ENCODE assay signal across 26 cellular contexts in genomic region chr2:134009440-134009839, GRCh38.
"Had no signal": no experiment of that assay in that cellular context is flagged by ENCODE, and none has a peak within 500 bp of the region (broad histone marks: within the 10 kb centered on the region; RNA-seq: fewer than 3 reads in every experiment).

No MANE protein-coding gene starts in this region.

- H3K9me3 ChIP-seq: colonic mucosa, heart right ventricle, lower lobe of right lung, right lobe of liver, suprapubic skin, transverse colon, upper lobe of right lung, uterus had no signal

- H3K4me1 ChIP-seq: colonic mucosa, foreskin keratinocyte, heart right ventricle, lower lobe of right lung, parathyroid adenoma, right lobe of liver, suprapubic skin, transverse colon, upper lobe of right lung, uterus had no signal

- H3K27ac ChIP-seq: colonic mucosa, epithelial cell of prostate, foreskin keratinocyte, heart right ventricle, lower lobe of right lung, parathyroid adenoma, right lobe of liver, suprapubic skin, transverse colon, upper lobe of right lung, uterus had no signal

- ATAC-seq: esophagus mucosa; foreskin keratinocyte; heart right ventricle; left ventricle myocardium superior; lower lobe of right lung; natural killer cell; right lobe of liver; stimulated activated naive CD8-positive, alpha-beta T cell treated with anti-CD3 and anti-CD28 coated beads, Interleukin-15, amount 100 ng/mL, for 72 hours; upper lobe of right lung had no signal

- H2AFZ ChIP-seq: parathyroid adenoma had no signal

- DNase-seq: colonic mucosa; effector CD8-positive, alpha-beta T cell; endodermal cell; foreskin keratinocyte; glutamatergic neuron; heart right ventricle; hippocampal formation; left ventricle myocardium superior; lower lobe of right lung; natural killer cell; right lobe of liver; small intestine; stimulated activated CD4-positive, alpha-beta T cell treated with anti-CD3 and anti-CD28 coated beads, Interleukin-12 subunit alpha, Interleukin-12 subunit beta, amount 100 ng/mL, for 4 hours; stimulated activated CD4-positive, alpha-beta T cell treated with anti-CD3 and anti-CD28 coated beads, Interleukin-1b, Interleukin-23, amount 100 ng/mL, for 48 hours; stimulated activated CD4-positive, alpha-beta T cell treated with anti-CD3 and anti-CD28 coated beads, Interleukin-4, amount 100 ng/mL, for 1 hour; stimulated activated CD8-positive, alpha-beta memory T cell treated with anti-CD3 and anti-CD28 coated beads, Interleukin-4, amount 100 ng/mL, for 48 hours; stimulated activated naive CD4-positive, alpha-beta T cell; stimulated activated naive CD8-positive, alpha-beta T cell treated with anti-CD3 and anti-CD28 coated beads, Interleukin-15, amount 100 ng/mL, for 72 hours; transverse colon; upper lobe of right lung; uterus had no signal

- H3K36me3 ChIP-seq: colonic mucosa, heart right ventricle, lower lobe of right lung, right lobe of liver, suprapubic skin, transverse colon, upper lobe of right lung, uterus had no signal

- H3K4me3 ChIP-seq: colonic mucosa, heart right ventricle, lower lobe of right lung, right lobe of liver, suprapubic skin, transverse colon, upper lobe of right lung, uterus had no signal

- H3K9ac ChIP-seq: parathyroid adenoma had no signal

- H3K27me3 ChIP-seq: colonic mucosa, foreskin keratinocyte, heart right ventricle, right lobe of liver, suprapubic skin, transverse colon, upper lobe of right lung, uterus had no signal

- FAIRE-seq: keratinocyte, small intestine had no signal
